ENCODE assay signal across 8 cellular contexts in genomic region chr19:13731147-13731964, GRCh38. TPM values are rescaled to one million over a fixed set of nuclear protein-coding genes. Genes with fewer than 3 reads are reported as not detected.
DNase-seq lines count a peak whose midpoint lies in the region; ATAC-seq and TF ChIP-seq lines count a peak whose summit lies in the region.

No MANE protein-coding gene starts in this region.

- no peaks in the 10 kb centered on the region for H3K9me3 Mint-ChIP-seq in activated naive CD8-positive, alpha-beta T cell treated with anti-CD3 and anti-CD28 coated beads, Interleukin-2, amount 10 ng/mL, durations not matched to agents 7 days and 5 days

- H3K36me3 Mint-ChIP-seq in activated naive CD8-positive, alpha-beta T cell treated with anti-CD3 and anti-CD28 coated beads, Interleukin-2, amount 10 ng/mL, durations not matched to agents 7 days and 5 days = no peaks in the 10 kb centered on the region

- H3K4me1 Mint-ChIP-seq in activated naive CD8-positive, alpha-beta T cell treated with anti-CD3 and anti-CD28 coated beads, Interleukin-2, amount 10 ng/mL, durations not matched to agents 7 days and 5 days = peaks cover 9% of the 10 kb centered on the region

- peak overlapping the region; percentile 78 for H2AFZ ChIP-seq in osteoblast (ENCODE audit: low read length)

- intact Hi-C loops in head of caudate nucleus (cut with DNase I) = no loop called here

- H3K27ac Mint-ChIP-seq in activated naive CD8-positive, alpha-beta T cell treated with anti-CD3 and anti-CD28 coated beads, Interleukin-2, amount 10 ng/mL, durations not matched to agents 7 days and 5 days = peak overlapping the region; percentile 91

- H3K4me2 ChIP-seq in osteoblast (ENCODE audit: insufficient read depth, low read length) = peak overlapping the region; percentile 87

- H3K36me3 ChIP-seq in osteoblast (ENCODE audit: insufficient read depth, low read length) (no peaks in the 10 kb centered on the region), thoracic aorta (no peaks in the 10 kb centered on the region)

- H3K27ac ChIP-seq in osteoblast (ENCODE audit: low read depth, low read length) = peak overlapping the region; percentile 98
- peak overlapping the region; percentile 98 for H3K27ac ChIP-seq in thoracic aorta

- ATAC-seq in HG02610 (IDR thresholded peaks at IDR 0.05; ENCODE audit: unreplicated experiment) (peak; percentile 97), thoracic aorta (ENCODE audit: insufficient number of reproducible peaks, low FRiP score, low read depth) (peak; percentile 84)
- ATAC-seq in activated naive CD8-positive, alpha-beta T cell treated with anti-CD3 and anti-CD28 coated beads, Interleukin-2, amount 10 ng/mL, durations not matched to agents 7 days and 5 days (ENCODE audit: low read depth) = peak; percentile 100

- H3K4me3 Mint-ChIP-seq in activated naive CD8-positive, alpha-beta T cell treated with anti-CD3 and anti-CD28 coated beads, Interleukin-2, amount 10 ng/mL, durations not matched to agents 7 days and 5 days = peak overlapping the region; percentile 86

- TF ChIP-seq CTCF in osteoblast (IDR thresholded peaks at IDR 0.05; ENCODE audit: extremely low read depth, low read depth, low read length) (no peak), thoracic aorta (IDR thresholded peaks at IDR 0.05) (no peak)

- POLR2A ChIA-PET in activated naive CD8-positive, alpha-beta T cell treated with anti-CD3 and anti-CD28 coated beads, Interleukin-2, amount 10 ng/mL, durations not matched to agents 7 days and 5 days (lab: Charles Lee) = interaction anchor here (0.6 to 2.1 kb wide), 5 partner anchors 17 to 787 kb away, joined by 3 to 21 read pairs (median 6); partner anchors contain the start of genes DNAJB1 and MRI1

- H3K4me1 ChIP-seq in osteoblast (ENCODE audit: insufficient read depth, low read length) (peaks cover 28% of the 10 kb centered on the region), thoracic aorta (ENCODE audit: control insufficient read depth in 1 of 2, low read depth in 2 of 2) (peaks cover 29 to 44% of the 10 kb centered on the region in 2 donors)

- H3K9me3 ChIP-seq in osteoblast (ENCODE audit: low read depth, low read length) (no peaks in the 10 kb centered on the region), thoracic aorta (no peaks in the 10 kb centered on the region)

- peak overlapping the region; percentile 70 for H3K4me3 ChIP-seq in GM08714 (ENCODE audit: low read length)
- H3K4me3 ChIP-seq in osteoblast (ENCODE audit: insufficient read depth, low read length) = peak overlapping the region; percentile 75
- H3K4me3 ChIP-seq in thoracic aorta = peak overlapping the region; percentile 76

- no peaks in the 10 kb centered on the region for H3K27me3 Mint-ChIP-seq in activated naive CD8-positive, alpha-beta T cell treated with anti-CD3 and anti-CD28 coated beads, Interleukin-2, amount 10 ng/mL, durations not matched to agents 7 days and 5 days

- no peaks in the 10 kb centered on the region for H3K27me3 ChIP-seq in osteoblast (ENCODE audit: insufficient read depth, low read length)
- H3K27me3 ChIP-seq in thoracic aorta (replicated peaks; ENCODE audit: insufficient read depth) = no peaks in the 10 kb centered on the region

- DNase-seq in NCI-H1105 (lab: John Stamatoyannopoulos, UW) (peak; percentile 96), SKM-1 (lab: John Stamatoyannopoulos, UW; ENCODE audit: unreplicated experiment) (peak; percentile 95), head of caudate nucleus (peak; percentile 93 to 100 (median 98)), osteoblast (ENCODE audit: insufficient read length, low spot score, missing footprints) (peak; percentile 99), thoracic aorta (ENCODE audit: low spot score) (peak; percentile 81)
- DNase-seq in activated naive CD8-positive, alpha-beta T cell treated with anti-CD3 and anti-CD28 coated beads, Interleukin-2, amount 10 ng/mL, durations not matched to agents 7 days and 5 days = peak; percentile 97

- no peaks in the 10 kb centered on the region for H4K20me1 ChIP-seq in osteoblast (ENCODE audit: insufficient read depth, low read length)

- H3K79me2 ChIP-seq in osteoblast (ENCODE audit: insufficient read depth, low read length) = peaks cover 6% of the 10 kb centered on the region

RNA-seq across cellular contexts. Expression of gene MRI1, which starts 33.0 kb away (rescaled TPM):
- total RNA-seq in activated naive CD8-positive, alpha-beta T cell treated with anti-CD3 and anti-CD28 coated beads, Interleukin-2, amount 10 ng/mL, durations not matched to agents 7 days and 5 days = 10 to 100 TPM; 63.5 to 65.3 TPM
- 33.7 and 35.4 TPM in 2 replicates for total RNA-seq in osteoblast
- 10 to 100 TPM; 54.6 to 63.0 TPM for total RNA-seq in thoracic aorta

RNA-seq across cellular contexts. Expression of gene C19orf53, which starts 42.9 kb away (rescaled TPM):
- 10 to 100 TPM; 85.2 to 88.1 TPM for total RNA-seq in activated naive CD8-positive, alpha-beta T cell treated with anti-CD3 and anti-CD28 coated beads, Interleukin-2, amount 10 ng/mL, durations not matched to agents 7 days and 5 days
- total RNA-seq in osteoblast = 33.3 and 34.8 TPM in 2 replicates
- total RNA-seq in thoracic aorta = 100 to 1,000 TPM; 114 to 128 TPM

Comparison
In these comparisons a context has a peak if more than half of its experiments do, and no peak if none do; other contexts are left out.
1. Peak in every context shown above with its lines: DNase-seq, ATAC-seq, H3K4me3 ChIP-seq and H3K27ac ChIP-seq.